Comparison of ENCODE assay signal across 9 cellular contexts in the genomic region with DNA sequence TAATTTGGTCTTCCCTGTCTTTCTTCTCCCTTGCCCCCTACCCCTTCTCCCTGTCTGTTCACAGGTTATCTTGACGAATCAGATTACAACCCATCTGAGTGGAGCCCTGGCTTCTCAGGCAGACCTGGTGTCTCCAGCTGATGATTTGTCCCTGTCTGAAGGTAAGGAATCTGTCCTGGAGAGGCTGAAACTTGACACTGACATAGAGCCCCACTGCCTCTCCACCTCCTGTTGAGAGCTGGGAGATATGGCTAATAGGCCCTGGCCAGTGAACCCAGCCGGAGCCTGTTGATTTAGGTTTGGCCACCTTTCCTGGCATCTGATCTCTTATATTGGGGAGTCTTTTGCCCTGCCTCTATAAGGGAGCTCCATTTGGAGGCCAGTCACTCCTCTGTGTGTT.
DNase-seq lines count a peak whose midpoint lies in the region; ATAC-seq and TF ChIP-seq lines count a peak whose summit lies in the region.
"Had no signal": no experiment of that assay in that cellular context is flagged by ENCODE, and none has a peak within 500 bp of the region (broad histone marks: within the 10 kb centered on the region; RNA-seq: fewer than 3 reads in every experiment).

No MANE protein-coding gene starts in this region.

- H3K36me3 ChIP-seq in OCI-LY1 (ENCODE audit: insufficient read depth, low read length) (no peaks in the 10 kb centered on the region), sigmoid colon (no peaks in the 10 kb centered on the region)

- no peak overlapping the region for H3K4me3 ChIP-seq in OCI-LY1 (ENCODE audit: low read depth, low read length, poor library complexity, severe bottlenecking)
- H3K4me3 ChIP-seq in sigmoid colon = no peak overlapping the region
- H3K4me3 ChIP-seq: lung had no signal

- H3K9me3 ChIP-seq in OCI-LY1 (ENCODE audit: low read length) (no peaks in the 10 kb centered on the region), sigmoid colon (no peaks in the 10 kb centered on the region)

- intact Hi-C loops in sigmoid colon (cut with DNase I) = no loop called here

- H3K4me1 Mint-ChIP-seq in stimulated activated naive CD8-positive, alpha-beta T cell treated with anti-CD3 and anti-CD28 coated beads, Interleukin-15, Interleukin-2, amounts not matched to agents 100 ng/mL and 50 ng/mL, for 24 hours (ENCODE audit: low read depth) = peaks cover 63% of the 10 kb centered on the region
- H3K4me1 Mint-ChIP-seq in stimulated activated naive CD8-positive, alpha-beta T cell treated with anti-CD3 and anti-CD28 coated beads, Interleukin-15, amount 100 ng/mL, for 72 hours = peaks cover 55% of the 10 kb centered on the region

- no peaks in the 10 kb centered on the region for H3K27me3 Mint-ChIP-seq in stimulated activated naive CD8-positive, alpha-beta T cell treated with anti-CD3 and anti-CD28 coated beads, Interleukin-15, Interleukin-2, amounts not matched to agents 100 ng/mL and 50 ng/mL, for 24 hours
- no peaks in the 10 kb centered on the region for H3K27me3 Mint-ChIP-seq in stimulated activated naive CD8-positive, alpha-beta T cell treated with anti-CD3 and anti-CD28 coated beads, Interleukin-15, amount 100 ng/mL, for 72 hours

- TF ChIP-seq CTCF in OCI-LY1 (IDR thresholded peaks at IDR 0.05; ENCODE audit: low read length) (no peak), omental fat pad (IDR thresholded peaks at IDR 0.05) (no peak), sigmoid colon (IDR thresholded peaks at IDR 0.05) (no peak)

- no peaks in the 10 kb centered on the region for H3K27me3 ChIP-seq in OCI-LY1 (ENCODE audit: insufficient read depth, low read length)
- H3K27me3 ChIP-seq in sigmoid colon = no peaks in the 10 kb centered on the region

- H3K4me3 Mint-ChIP-seq in stimulated activated naive CD8-positive, alpha-beta T cell treated with anti-CD3 and anti-CD28 coated beads, Interleukin-15, Interleukin-2, amounts not matched to agents 100 ng/mL and 50 ng/mL, for 24 hours = no peak overlapping the region
- H3K4me3 Mint-ChIP-seq in stimulated activated naive CD8-positive, alpha-beta T cell treated with anti-CD3 and anti-CD28 coated beads, Interleukin-15, amount 100 ng/mL, for 72 hours = no peak overlapping the region

- H4K20me1 ChIP-seq in OCI-LY1 (ENCODE audit: insufficient read depth, low read length) = no peaks in the 10 kb centered on the region

- no peaks in the 10 kb centered on the region for H3K9me3 Mint-ChIP-seq in stimulated activated naive CD8-positive, alpha-beta T cell treated with anti-CD3 and anti-CD28 coated beads, Interleukin-15, Interleukin-2, amounts not matched to agents 100 ng/mL and 50 ng/mL, for 24 hours
- no peaks in the 10 kb centered on the region for H3K9me3 Mint-ChIP-seq in stimulated activated naive CD8-positive, alpha-beta T cell treated with anti-CD3 and anti-CD28 coated beads, Interleukin-15, amount 100 ng/mL, for 72 hours

- peak overlapping the region; percentile 64 for H3K27ac Mint-ChIP-seq in stimulated activated naive CD8-positive, alpha-beta T cell treated with anti-CD3 and anti-CD28 coated beads, Interleukin-15, Interleukin-2, amounts not matched to agents 100 ng/mL and 50 ng/mL, for 24 hours
- H3K27ac Mint-ChIP-seq in stimulated activated naive CD8-positive, alpha-beta T cell treated with anti-CD3 and anti-CD28 coated beads, Interleukin-15, amount 100 ng/mL, for 72 hours = peak overlapping the region in 1 of 2 donors; percentile 3

- H3K36me3 Mint-ChIP-seq in stimulated activated naive CD8-positive, alpha-beta T cell treated with anti-CD3 and anti-CD28 coated beads, Interleukin-15, Interleukin-2, amounts not matched to agents 100 ng/mL and 50 ng/mL, for 24 hours (ENCODE audit: low read depth) = no peaks in the 10 kb centered on the region

- no peaks in the 10 kb centered on the region for H3F3A ChIP-seq in OCI-LY1 (ENCODE audit: insufficient read depth, low read length)

- 68 to 92% methylated on average over 2 of the region's 2 CpGs for WGBS in sigmoid colon, 2 donors

- H3K4me1 ChIP-seq in OCI-LY1 (ENCODE audit: insufficient read depth, low read length, severe bottlenecking) (peaks cover 70% of the 10 kb centered on the region), sigmoid colon (peaks cover 0 to 33% (median 15%) of the 10 kb centered on the region in 4 donors)

- DNase-seq in stimulated activated naive CD8-positive, alpha-beta T cell treated with anti-CD3 and anti-CD28 coated beads, Interleukin-15, amount 100 ng/mL, for 72 hours = no peak
- DNase-seq in iPS-NIHi7 (ENCODE audit: extremely low spot score) (peak; percentile 83), NCI-H345 treated with DMSO at 0.1 percent for 48 hours (lab: John Stamatoyannopoulos, UW; ENCODE audit: unreplicated experiment) (no peak), omental fat pad (ENCODE audit: low spot score) (no peak), sigmoid colon (no peak)

- H3K4me2 ChIP-seq in OCI-LY1 (ENCODE audit: low read length) = no peak overlapping the region

- H3K9ac ChIP-seq in OCI-LY1 (ENCODE audit: low read length) = peak overlapping the region; percentile 18; the same call in 1 of the 2 replicates

- H2AFZ ChIP-seq in OCI-LY1 (ENCODE audit: low read length) = no peak overlapping the region

- peak overlapping the region; percentile 87 for H3K27ac ChIP-seq in OCI-LY1 (ENCODE audit: low read depth, low read length, poor library complexity, severe bottlenecking)
- H3K27ac ChIP-seq in sigmoid colon = peak overlapping the region in 1 of 4 donors; percentile 41

- no peak for TF ChIP-seq POLR2A in sigmoid colon (IDR thresholded peaks at IDR 0.05)

- H3K79me2 ChIP-seq in OCI-LY1 (ENCODE audit: insufficient read depth, low read length) = no peaks in the 10 kb centered on the region

- no peaks in the 10 kb centered on the region for H3K9me2 ChIP-seq in OCI-LY1 (ENCODE audit: low read depth, low read length)

- TF ChIP-seq EP300 in sigmoid colon (IDR thresholded peaks at IDR 0.05) = no peak

- no peak for ATAC-seq in stimulated activated naive CD8-positive, alpha-beta T cell treated with anti-CD3 and anti-CD28 coated beads, Interleukin-15, amount 100 ng/mL, for 72 hours
- ATAC-seq in omental fat pad (ENCODE audit: low FRiP score) (no peak), HG03378 (IDR thresholded peaks at IDR 0.05; ENCODE audit: unreplicated experiment) (no peak)
